In genomic region chr12:89019439-89020120, GRCh38 we compare ENCODE assay signal across 1 cellular context.
TF ChIP-seq lines count a peak whose summit lies in the region.

No MANE protein-coding gene starts in this region.

TF ChIP-seq in HCT116, 20 proteins besides CTCF, POLR2A, EP300 and RAD21 (continued from another document):
- TF ChIP-seq REST (IDR thresholded peaks at IDR 0.05; ENCODE audit: low read depth) (no peak), ELF1 (IDR thresholded peaks at IDR 0.05; ENCODE audit: borderline replicate concordance, low read depth) (no peak), MAX (IDR thresholded peaks at IDR 0.05) (peak; percentile 34; the same call in 1 of the 2 replicates), YY1 (IDR thresholded peaks at IDR 0.05; ENCODE audit: extremely low read depth, insufficient replicate concordance, low read depth, low read length) (peak; percentile 69), SIN3A (IDR thresholded peaks at IDR 0.05; ENCODE audit: low read depth) (no peak), EZH2 (IDR thresholded peaks at IDR 0.05) (no peak), CBX3 (IDR thresholded peaks at IDR 0.05; ENCODE audit: low read depth) (peak; percentile 85; the same call in 1 of the 2 replicates), SRF (IDR thresholded peaks at IDR 0.05; ENCODE audit: low read depth) (peak; percentile 44; the same call in 1 of the 2 replicates)
- TF ChIP-seq, protein P1, sequence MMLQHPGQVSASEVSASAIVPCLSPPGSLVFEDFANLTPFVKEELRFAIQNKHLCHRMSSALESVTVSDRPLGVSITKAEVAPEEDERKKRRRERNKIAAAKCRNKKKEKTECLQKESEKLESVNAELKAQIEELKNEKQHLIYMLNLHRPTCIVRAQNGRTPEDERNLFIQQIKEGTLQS (IDR thresholded peaks at IDR 0.05), result no peak
